ENCODE assay signal across 8 cellular contexts in the genomic region with DNA sequence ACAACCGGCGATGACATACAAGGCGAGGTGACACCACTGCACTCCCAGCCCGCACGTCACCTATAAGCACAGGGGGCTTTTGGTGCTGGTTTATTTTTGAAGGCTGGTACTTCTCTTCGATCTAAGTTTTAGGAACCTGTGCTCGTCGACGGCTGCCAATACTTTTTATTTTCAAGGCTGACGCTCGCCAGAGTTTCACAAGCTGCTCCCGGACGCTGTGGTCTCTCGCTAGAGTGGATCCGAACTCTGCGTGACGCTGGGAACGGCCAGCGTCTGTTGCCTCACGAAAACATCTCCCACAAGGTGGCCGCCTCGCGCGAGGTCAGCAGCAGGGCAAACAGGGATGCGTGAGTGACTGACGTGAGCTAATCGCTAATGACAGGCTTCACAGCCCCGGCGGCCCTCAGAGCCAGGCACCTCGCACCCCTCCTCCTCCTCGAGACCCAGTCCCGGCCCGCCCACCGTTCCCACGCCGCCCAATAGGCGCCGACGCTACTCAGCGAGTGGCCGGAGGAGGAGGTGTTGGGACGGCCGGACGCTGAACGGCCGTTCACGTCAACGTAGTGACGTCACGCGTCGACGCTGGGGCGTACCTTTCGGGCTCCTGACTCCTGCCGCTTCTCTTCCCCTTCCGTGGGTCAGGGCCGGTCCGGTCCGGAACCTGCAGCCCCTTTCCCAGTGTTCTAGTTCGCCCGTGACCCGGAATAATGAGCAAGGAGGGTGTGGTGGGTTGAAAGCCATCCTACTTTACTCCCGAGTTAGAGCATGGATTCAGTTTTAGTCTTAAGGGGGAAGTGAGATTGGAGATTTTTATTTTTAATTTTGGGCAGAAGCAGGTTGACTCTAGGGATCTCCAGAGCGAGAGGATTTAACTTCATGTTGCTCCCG. TPM values are rescaled to one million over a fixed set of nuclear protein-coding genes. Genes with fewer than 3 reads are reported as not detected.
DNase-seq lines count a peak whose midpoint lies in the region; ATAC-seq and TF ChIP-seq lines count a peak whose summit lies in the region.

A gene (plus strand): TSS at position 621 of the 888 bp plus-strand sequence. CDS start 15,351 bp downstream, outside the sequence.

- POLR2A ChIA-PET in activated CD8-positive, alpha-beta memory T cell treated with anti-CD3 and anti-CD28 coated beads for 36 hours (lab: Charles Lee) = interaction anchor here (0.5 to 1.5 kb wide), 4 partner anchors 9 to 610 kb away, joined by 3 to 9 read pairs (median 4); a partner anchor contains a TSS

- CTCF ChIA-PET in activated CD8-positive, alpha-beta memory T cell treated with anti-CD3 and anti-CD28 coated beads for 36 hours (lab: Charles Lee) = no interaction called here

- H3K27ac ChIP-seq in lung (ENCODE audit: low read depth in 1 of 2, low read length in 1 of 2) = peak within 1 kb of the TSS; percentile 97 to 99

- TF ChIP-seq CTCF in GM20000 (IDR thresholded peaks at IDR 0.05; ENCODE audit: extremely low read depth, missing control alignments) (no peak), lung (IDR thresholded peaks at IDR 0.05; ENCODE audit: control extremely low read depth, extremely low read depth) (peak; percentile 5)

- no peaks in the 10 kb centered on the region for H3K9me3 ChIP-seq in lung (ENCODE audit: control insufficient read depth in 2 of 2, insufficient read depth in 1 of 2, low read length in 1 of 2)

- ATAC-seq in lung (ENCODE audit: insufficient read depth, low FRiP score) = peak; percentile 99

- 0% methylated on average over 66 of the region's 66 CpGs for WGBS in lung, 2 donors

- DNase-seq in CMK (ENCODE audit: low read depth) = peak; percentile 74
- peak; percentile 92 for DNase-seq in GM20000 (ENCODE audit: low spot score)
- peak; percentile 96 for DNase-seq in HT-29 (ENCODE audit: low spot score)
- DNase-seq in NOMO-1 (lab: John Stamatoyannopoulos, UW; ENCODE audit: unreplicated experiment in 2 of 2) = peak; percentile 94 to 95
- peak; percentile 78 for DNase-seq in effector CD8-positive, alpha-beta T cell (lab: John Stamatoyannopoulos, UW)
- DNase-seq in lung (ENCODE audit: low spot score) = peak; percentile 99
- DNase-seq in stimulated activated CD4-positive, alpha-beta T cell treated with anti-CD3 and anti-CD28 coated beads, TNF-alpha, amount 100 ng/mL, for 4 hours (ENCODE audit: low read depth in 3 of 3) = peak; percentile 66 to 80 (median 70)

- no peaks in the 10 kb centered on the region for H3K36me3 ChIP-seq in lung (ENCODE audit: control insufficient read depth in 2 of 2, insufficient read depth in 2 of 2, low read length in 2 of 2)

- H3K4me3 ChIP-seq in lung = peak within 1 kb of the TSS; percentile 71

- H3K27me3 ChIP-seq in lung (ENCODE audit: control insufficient read depth, insufficient read depth) = no peaks in the 10 kb centered on the region

- peaks cover 0 to 2% of the 10 kb centered on the region in 2 donors for H3K4me1 ChIP-seq in lung (ENCODE audit: control insufficient read depth in 2 of 2, insufficient read depth in 2 of 2, low read length in 2 of 2)

RNA-seq across cellular contexts. Expression of the gene that starts here (rescaled TPM):
- 15.5 and 17.5 TPM in 2 replicates for total RNA-seq in HT-29 (2014; rRNA removed; shearing (Covaris generic))
- total RNA-seq in activated CD8-positive, alpha-beta memory T cell treated with anti-CD3 and anti-CD28 coated beads for 36 hours = 10 to 100 TPM; 20.5 to 23.1 TPM
- total RNA-seq in lung = 10 to 100 TPM; 39.1 to 59.6 TPM
- polyA plus RNA-seq in lung = 10 to 100 TPM; 11.0 to 16.1 TPM

Comparison
In these comparisons a context has a peak if more than half of its experiments do, and no peak if none do; other contexts are left out.
1. Peak in every context shown above with its lines: DNase-seq, ATAC-seq, H3K4me3 ChIP-seq and H3K27ac ChIP-seq.